Comparison of ENCODE assay signal across 1 cellular context in genomic region chrX:139170526-139171173, GRCh38.
TF ChIP-seq lines count a peak whose summit lies in the region.

No MANE protein-coding gene starts in this region.

TF ChIP-seq in H1, 55 proteins besides CTCF, POLR2A, EP300 and RAD21:
- no peak for TF ChIP-seq ASH2L (IDR thresholded peaks at IDR 0.05; ENCODE audit: low read length)
- TF ChIP-seq KDM4A (IDR thresholded peaks at IDR 0.05; ENCODE audit: low read depth, low read length, severe bottlenecking) = no peak
- TF ChIP-seq CTBP2 (IDR thresholded peaks at IDR 0.05; ENCODE audit: borderline replicate concordance, insufficient read depth, insufficient read length, low read length) = no peak
- TF ChIP-seq JUND (IDR thresholded peaks at IDR 0.05; ENCODE audit: low read length) = no peak
- TF ChIP-seq CREB1 (IDR thresholded peaks at IDR 0.05) = no peak
- no peak for TF ChIP-seq TCF12 (IDR thresholded peaks at IDR 0.05; ENCODE audit: low read depth, low read length)
- no peak for TF ChIP-seq PHF8 (conservative IDR thresholded peaks at IDR 0.05; ENCODE audit: low read depth, low read length)
- TF ChIP-seq SRF (IDR thresholded peaks at IDR 0.05; ENCODE audit: low read depth, low read length) = no peak
- no peak for TF ChIP-seq SP4 (IDR thresholded peaks at IDR 0.05; ENCODE audit: low read length)
- no peak for TF ChIP-seq ATF3 (IDR thresholded peaks at IDR 0.05; ENCODE audit: insufficient read depth, low read depth, low read length)
- no peak for TF ChIP-seq BACH1 (IDR thresholded peaks at IDR 0.05; ENCODE audit: low read length)
- TF ChIP-seq MAX (IDR thresholded peaks at IDR 0.05) = no peak
- no peak for TF ChIP-seq CHD2 (IDR thresholded peaks at IDR 0.05; ENCODE audit: low read length)
- TF ChIP-seq NANOG (IDR thresholded peaks at IDR 0.05; ENCODE audit: insufficient read depth, low read depth, low read length, poor library complexity, severe bottlenecking) = no peak
- no peak for TF ChIP-seq HDAC6 (IDR thresholded peaks at IDR 0.05; ENCODE audit: low read depth, low read length)
